Comparison of ENCODE assay signal across 1 cellular context in the genomic region with DNA sequence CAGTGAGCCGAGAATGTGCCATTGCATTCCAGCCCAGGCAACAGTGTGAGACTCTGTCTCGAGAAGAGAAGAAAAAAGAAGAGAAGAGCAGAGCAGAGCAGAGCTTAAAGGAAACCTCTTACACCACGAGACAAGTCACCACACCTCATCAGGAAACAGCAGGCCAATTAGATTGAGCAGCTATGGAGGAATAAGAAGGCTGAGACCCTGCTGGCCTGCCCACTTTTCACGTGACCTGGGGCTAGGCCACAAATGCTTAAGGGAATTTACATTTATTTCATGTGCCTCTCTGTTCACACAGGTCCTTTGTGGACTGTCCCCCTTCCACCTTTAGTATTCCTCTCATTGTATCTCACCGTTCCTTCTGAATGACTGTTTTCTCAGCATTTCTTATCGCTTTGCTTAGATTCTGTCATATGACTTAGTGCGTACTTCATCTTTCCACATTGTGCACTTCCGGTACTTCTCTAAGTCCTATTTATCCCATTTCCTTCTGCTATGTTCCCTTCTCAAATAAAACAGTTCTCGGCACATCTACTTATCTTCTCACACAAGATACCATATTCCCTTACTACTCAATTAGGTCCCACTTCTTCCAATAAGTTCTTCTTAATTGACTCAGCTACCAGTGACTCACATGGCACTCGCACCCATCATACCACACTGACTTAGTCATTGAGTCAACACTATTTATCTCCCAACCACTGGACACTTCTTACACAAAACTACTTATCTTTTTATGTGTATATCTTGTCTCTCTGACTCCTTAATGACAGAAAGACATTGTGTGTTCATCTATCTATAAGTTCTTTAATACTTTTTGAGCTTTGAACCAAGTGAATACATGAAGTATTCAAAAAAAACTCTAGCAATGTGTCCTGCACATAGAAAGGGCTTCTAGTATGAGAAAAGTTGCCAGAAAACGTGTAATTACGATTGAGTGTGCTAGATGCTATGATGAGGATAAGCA.
TF ChIP-seq lines count a peak whose summit lies in the region.

No MANE protein-coding gene starts in this region.

TF ChIP-seq in GM23338, 12 proteins besides CTCF, POLR2A, EP300 and RAD21:
- TF ChIP-seq STAT1 (IDR thresholded peaks at IDR 0.05; ENCODE audit: unreplicated experiment) = no peak
- TF ChIP-seq, protein P1, sequence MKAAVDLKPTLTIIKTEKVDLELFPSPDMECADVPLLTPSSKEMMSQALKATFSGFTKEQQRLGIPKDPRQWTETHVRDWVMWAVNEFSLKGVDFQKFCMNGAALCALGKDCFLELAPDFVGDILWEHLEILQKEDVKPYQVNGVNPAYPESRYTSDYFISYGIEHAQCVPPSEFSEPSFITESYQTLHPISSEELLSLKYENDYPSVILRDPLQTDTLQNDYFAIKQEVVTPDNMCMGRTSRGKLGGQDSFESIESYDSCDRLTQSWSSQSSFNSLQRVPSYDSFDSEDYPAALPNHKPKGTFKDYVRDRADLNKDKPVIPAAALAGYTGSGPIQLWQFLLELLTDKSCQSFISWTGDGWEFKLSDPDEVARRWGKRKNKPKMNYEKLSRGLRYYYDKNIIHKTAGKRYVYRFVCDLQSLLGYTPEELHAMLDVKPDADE (IDR thresholded peaks at IDR 0.05) = no peak
- TF ChIP-seq, protein P2, sequence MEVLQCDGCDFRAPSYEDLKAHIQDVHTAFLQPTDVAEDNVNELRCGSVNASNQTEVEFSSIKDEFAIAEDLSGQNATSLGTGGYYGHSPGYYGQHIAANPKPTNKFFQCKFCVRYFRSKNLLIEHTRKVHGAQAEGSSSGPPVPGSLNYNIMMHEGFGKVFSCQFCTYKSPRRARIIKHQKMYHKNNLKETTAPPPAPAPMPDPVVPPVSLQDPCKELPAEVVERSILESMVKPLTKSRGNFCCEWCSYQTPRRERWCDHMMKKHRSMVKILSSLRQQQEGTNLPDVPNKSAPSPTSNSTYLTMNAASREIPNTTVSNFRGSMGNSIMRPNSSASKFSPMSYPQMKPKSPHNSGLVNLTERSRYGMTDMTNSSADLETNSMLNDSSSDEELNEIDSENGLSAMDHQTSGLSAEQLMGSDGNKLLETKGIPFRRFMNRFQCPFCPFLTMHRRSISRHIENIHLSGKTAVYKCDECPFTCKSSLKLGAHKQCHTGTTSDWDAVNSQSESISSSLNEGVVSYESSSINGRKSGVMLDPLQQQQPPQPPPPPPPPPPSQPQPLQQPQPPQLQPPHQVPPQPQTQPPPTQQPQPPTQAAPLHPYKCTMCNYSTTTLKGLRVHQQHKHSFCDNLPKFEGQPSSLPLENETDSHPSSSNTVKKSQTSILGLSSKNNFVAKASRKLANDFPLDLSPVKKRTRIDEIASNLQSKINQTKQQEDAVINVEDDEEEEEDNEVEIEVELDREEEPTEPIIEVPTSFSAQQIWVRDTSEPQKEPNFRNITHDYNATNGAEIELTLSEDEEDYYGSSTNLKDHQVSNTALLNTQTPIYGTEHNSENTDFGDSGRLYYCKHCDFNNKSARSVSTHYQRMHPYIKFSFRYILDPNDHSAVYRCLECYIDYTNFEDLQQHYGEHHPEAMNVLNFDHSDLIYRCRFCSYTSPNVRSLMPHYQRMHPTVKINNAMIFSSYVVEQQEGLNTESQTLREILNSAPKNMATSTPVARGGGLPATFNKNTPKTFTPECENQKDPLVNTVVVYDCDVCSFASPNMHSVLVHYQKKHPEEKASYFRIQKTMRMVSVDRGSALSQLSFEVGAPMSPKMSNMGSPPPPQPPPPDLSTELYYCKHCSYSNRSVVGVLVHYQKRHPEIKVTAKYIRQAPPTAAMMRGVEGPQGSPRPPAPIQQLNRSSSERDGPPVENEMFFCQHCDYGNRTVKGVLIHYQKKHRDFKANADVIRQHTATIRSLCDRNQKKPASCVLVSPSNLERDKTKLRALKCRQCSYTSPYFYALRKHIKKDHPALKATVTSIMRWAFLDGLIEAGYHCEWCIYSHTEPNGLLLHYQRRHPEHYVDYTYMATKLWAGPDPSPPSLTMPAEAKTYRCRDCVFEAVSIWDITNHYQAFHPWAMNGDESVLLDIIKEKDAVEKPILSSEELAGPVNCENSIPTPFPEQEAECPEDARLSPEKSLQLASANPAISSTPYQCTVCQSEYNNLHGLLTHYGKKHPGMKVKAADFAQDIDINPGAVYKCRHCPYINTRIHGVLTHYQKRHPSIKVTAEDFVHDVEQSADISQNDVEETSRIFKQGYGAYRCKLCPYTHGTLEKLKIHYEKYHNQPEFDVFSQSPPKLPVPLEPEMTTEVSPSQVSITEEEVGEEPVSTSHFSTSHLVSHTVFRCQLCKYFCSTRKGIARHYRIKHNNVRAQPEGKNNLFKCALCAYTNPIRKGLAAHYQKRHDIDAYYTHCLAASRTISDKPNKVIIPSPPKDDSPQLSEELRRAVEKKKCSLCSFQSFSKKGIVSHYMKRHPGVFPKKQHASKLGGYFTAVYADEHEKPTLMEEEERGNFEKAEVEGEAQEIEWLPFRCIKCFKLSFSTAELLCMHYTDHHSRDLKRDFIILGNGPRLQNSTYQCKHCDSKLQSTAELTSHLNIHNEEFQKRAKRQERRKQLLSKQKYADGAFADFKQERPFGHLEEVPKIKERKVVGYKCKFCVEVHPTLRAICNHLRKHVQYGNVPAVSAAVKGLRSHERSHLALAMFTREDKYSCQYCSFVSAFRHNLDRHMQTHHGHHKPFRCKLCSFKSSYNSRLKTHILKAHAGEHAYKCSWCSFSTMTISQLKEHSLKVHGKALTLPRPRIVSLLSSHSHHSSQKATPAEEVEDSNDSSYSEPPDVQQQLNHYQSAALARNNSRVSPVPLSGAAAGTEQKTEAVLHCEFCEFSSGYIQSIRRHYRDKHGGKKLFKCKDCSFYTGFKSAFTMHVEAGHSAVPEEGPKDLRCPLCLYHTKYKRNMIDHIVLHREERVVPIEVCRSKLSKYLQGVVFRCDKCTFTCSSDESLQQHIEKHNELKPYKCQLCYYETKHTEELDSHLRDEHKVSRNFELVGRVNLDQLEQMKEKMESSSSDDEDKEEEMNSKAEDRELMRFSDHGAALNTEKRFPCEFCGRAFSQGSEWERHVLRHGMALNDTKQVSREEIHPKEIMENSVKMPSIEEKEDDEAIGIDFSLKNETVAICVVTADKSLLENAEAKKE (CRISPR knock-in tag; IDR thresholded peaks at IDR 0.05) = no peak
- no peak for TF ChIP-seq JUNB (IDR thresholded peaks at IDR 0.05; ENCODE audit: unreplicated experiment)
- TF ChIP-seq NANOG (IDR thresholded peaks at IDR 0.05; ENCODE audit: borderline replicate concordance) = no peak
- TF ChIP-seq EZH2 (IDR thresholded peaks at IDR 0.05; ENCODE audit: low read depth, unreplicated experiment) = no peak
- TF ChIP-seq CREB1 (CRISPR knock-in tag; IDR thresholded peaks at IDR 0.05; ENCODE audit: low read depth) = no peak
- no peak for TF ChIP-seq EZH2phosphoT487 (IDR thresholded peaks at IDR 0.05; ENCODE audit: unreplicated experiment)
